In the genomic region with DNA sequence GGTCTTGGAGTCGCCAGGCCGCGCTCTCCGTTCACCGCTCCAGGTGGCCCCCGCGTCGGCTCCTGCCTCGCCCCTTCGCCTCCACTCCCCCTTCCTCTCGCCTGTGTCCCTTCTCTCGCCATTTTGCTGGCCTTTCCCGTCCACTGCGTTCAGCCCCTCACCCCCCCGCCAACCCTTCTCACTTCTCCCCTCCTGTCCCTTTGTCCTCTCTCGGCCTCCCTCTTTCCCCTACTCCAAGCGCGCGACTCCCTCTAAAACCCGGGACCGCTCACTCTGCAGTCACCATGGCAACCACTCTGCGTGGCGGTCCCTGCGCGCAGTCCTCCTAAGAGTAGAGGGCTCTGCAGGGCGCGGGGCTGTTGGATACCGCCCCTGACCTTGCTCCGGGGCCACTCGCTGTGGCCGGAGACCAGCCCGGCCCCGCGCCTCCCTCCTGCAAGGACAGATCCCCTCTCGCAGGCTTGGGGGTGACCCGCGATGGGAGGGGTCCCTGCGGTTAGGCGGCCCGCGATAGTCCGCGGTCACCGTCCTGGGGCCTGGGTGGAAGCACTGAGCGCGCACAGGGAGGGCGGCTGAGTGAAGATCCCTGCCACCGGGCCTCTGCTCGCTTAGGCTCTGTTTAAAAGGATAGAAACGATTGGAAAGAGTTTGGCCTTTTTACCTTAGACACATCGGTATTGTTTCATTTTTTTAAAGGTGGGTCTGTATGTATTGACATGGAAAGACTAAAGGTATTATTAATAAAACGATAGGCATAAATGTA, we compare ENCODE assay signal across 8 cellular contexts. TPM values are rescaled to one million over a fixed set of nuclear protein-coding genes. Genes with fewer than 3 reads are reported as not detected.
A peak's percentile ranks its signal among the peaks of the same experiment; 100 is the strongest.
DNase-seq lines count a peak whose midpoint lies in the region; ATAC-seq and TF ChIP-seq lines count a peak whose summit lies in the region.

No MANE protein-coding gene starts in this region.

- peaks cover 27% of the 10 kb centered on the region for H4K20me1 ChIP-seq in IMR-90 (ENCODE audit: insufficient read depth, low read length)

- no peak overlapping the region for H2AK5ac ChIP-seq in IMR-90 (ENCODE audit: low read depth, low read length)

- intact Hi-C loops in IMR-90 (cut with micrococcal nuclease), result loop anchor here (1.0 kb wide), 1 partner anchor 31 kb away; no protein-coding TSS in a partner anchor
- intact Hi-C loops in left colon (cut with DNase I, micrococcal nuclease), result no loop called here

- H4K8ac ChIP-seq in IMR-90 (ENCODE audit: low read depth in 2 of 2, low read length in 2 of 2), result peak overlapping the region; percentile 22 to 45; a peak in 2 of 4 replicates

- peak overlapping the region; percentile 92 for H2AK9ac ChIP-seq in IMR-90 (replicated peaks; ENCODE audit: low read depth, low read length, poor library complexity)

- H3K4ac ChIP-seq in IMR-90 (ENCODE audit: low read depth, low read length), result 0 out of 2 replicates have a peak overlapping the region, but pooled peaks have one; percentile 46

- H3K23ac ChIP-seq in IMR-90 (ENCODE audit: low read depth, low read length), result no peak overlapping the region

- no peak for TF ChIP-seq CTCF in C4-2B (conservative IDR thresholded peaks at IDR 0.05)
- TF ChIP-seq CTCF in IMR-90 (conservative IDR thresholded peaks at IDR 0.05; ENCODE audit: low read depth, low read length), result no peak
- no peak for TF ChIP-seq CTCF in GM10248 (IDR thresholded peaks at IDR 0.05; ENCODE audit: control extremely low read depth, extremely low read depth, low read depth, missing control alignments)

- peak; percentile 17; the same call in 1 of the 2 replicates for TF ChIP-seq POLR2A in IMR-90 (IDR thresholded peaks at IDR 0.05; ENCODE audit: low read depth, low read length)

- no peak overlapping the region for H2BK20ac ChIP-seq in IMR-90 (ENCODE audit: low read depth, low read length)

- no peak overlapping the region for H4K5ac ChIP-seq in IMR-90 (ENCODE audit: low read depth, low read length)

- TF ChIP-seq RAD21 in IMR-90 (IDR thresholded peaks at IDR 0.05; ENCODE audit: low read length), result no peak

- 0 out of 2 replicates have a peak overlapping the region, but pooled peaks have one; percentile 8 for H3K14ac ChIP-seq in IMR-90 (replicated peaks; ENCODE audit: low read depth, low read length)

- H3K27ac ChIP-seq in C4-2B (peak overlapping the region; percentile 89), IMR-90 (ENCODE audit: insufficient read depth, low read length) (peak overlapping the region; percentile 20; the same call in 1 of the 2 replicates)

- H2AFZ ChIP-seq in IMR-90 (replicated peaks; ENCODE audit: low read length, poor library complexity), result peak overlapping the region; percentile 99

- 0% methylated on average over 31 of the region's 52 CpGs; no CpG with 5 or more reads in 1 of the 2 experiments for WGBS in IMR-90 (ENCODE audit: extremely low coverage in 2 of 2, insufficient read length in 1 of 2), 2 experiments

- no peak overlapping the region for H3K18ac ChIP-seq in IMR-90 (ENCODE audit: low read depth, low read length)

- H2BK15ac ChIP-seq in IMR-90 (ENCODE audit: low read depth, low read length), result no peak overlapping the region

- POLR2A ChIA-PET in IMR-90 (lab: Charles Lee; ENCODE audit: unreplicated experiment) (no interaction called here), GM10248 (lab: Yijun Ruan, JAX) (no interaction called here)

- no peaks in the 10 kb centered on the region for H3K27me3 ChIP-seq in IMR-90 (ENCODE audit: control insufficient read depth, insufficient read depth, low read length)

- no TSS peak for BruUV-seq in IMR-90 (replicated peaks; lab: Mats Ljungman, UMichigan)

- H3K36me3 ChIP-seq in IMR-90 (ENCODE audit: control insufficient read depth, insufficient read depth, low read length), result peaks cover 2% of the 10 kb centered on the region; the same call in 1 of the 2 replicates

- no peak overlapping the region for H2BK120ac ChIP-seq in IMR-90 (ENCODE audit: low read depth, low read length)

- dilution Hi-C loops in IMR-90 (cut with HindIII; ENCODE audit: low sequenced_read_pairs, unreplicated experiment), result no loop called here

- H2BK5ac ChIP-seq in IMR-90 (ENCODE audit: low read depth, low read length, poor library complexity, severe bottlenecking), result no peak overlapping the region

- H3K4me1 ChIP-seq in IMR-90 (ENCODE audit: control insufficient read depth, insufficient read depth, low read length), result no peaks in the 10 kb centered on the region; the same call in 1 of the 2 replicates

- H3K4me2 ChIP-seq in IMR-90 (ENCODE audit: low read depth, low read length), result peak overlapping the region; percentile 63

- no peaks in the 10 kb centered on the region for H3K9me3 ChIP-seq in IMR-90 (ENCODE audit: control insufficient read depth, insufficient read depth, low read length)

- peak overlapping the region; percentile 79 for H3K4me3 ChIP-seq in IMR-90 (ENCODE audit: insufficient read depth, low read depth, low read length)

- H3K9me1 ChIP-seq in IMR-90 (ENCODE audit: insufficient read depth, low read length), result peaks cover 8% of the 10 kb centered on the region

- H3K56ac ChIP-seq in IMR-90 (ENCODE audit: extremely low read depth, insufficient read depth, low read length), result no peak overlapping the region

- in situ Hi-C loops in IMR-90 (cut with MboI; ENCODE audit: low sequenced_read_pairs), result no loop called here

- H3K79me1 ChIP-seq in IMR-90 (ENCODE audit: low read depth in 1 of 2, low read length in 2 of 2), result peaks cover 25 to 38% of the 10 kb centered on the region in 2 experiments; a peak in 3 of 4 replicates

- DNase-seq in IMR-90 (no peak), SW480 (ENCODE audit: low spot score) (peak; percentile 50), cerebellar cortex (ENCODE audit: low spot score) (peak; percentile 53), left colon (peak in 1 of 2 donors; percentile 47), GM10248 (ENCODE audit: extremely low spot score) (no peak)
- peak; percentile 32 to 37 for DNase-seq in stimulated activated CD4-positive, alpha-beta T cell treated with anti-CD3 and anti-CD28 coated beads, Interleukin-2, amount 100 ng/mL, for 24 hours

- no peak overlapping the region for H4K91ac ChIP-seq in IMR-90 (ENCODE audit: insufficient read depth, low read depth, low read length)

- ATAC-seq in IMR-90 (ENCODE audit: low read depth) (peak; percentile 19), left colon (peak; percentile 2), HG03378 (IDR thresholded peaks at IDR 0.05; ENCODE audit: unreplicated experiment) (no peak)

- peak overlapping the region; percentile 65 for H3K9ac ChIP-seq in IMR-90 (ENCODE audit: low read depth, low read length)

- CTCF ChIA-PET in IMR-90 (lab: Yijun Ruan, JAX), result no interaction called here
- CTCF ChIA-PET in GM10248 (lab: Yijun Ruan, JAX), result no interaction called here

TF ChIP-seq in IMR-90, 13 proteins besides CTCF, POLR2A, EP300 and RAD21:
- TF ChIP-seq RFX5 (IDR thresholded peaks at IDR 0.05; ENCODE audit: low read depth, low read length), result no peak
- no peak for TF ChIP-seq BHLHE40 (IDR thresholded peaks at IDR 0.05; ENCODE audit: low read depth, low read length)
- TF ChIP-seq RCOR1 (IDR thresholded peaks at IDR 0.05; ENCODE audit: insufficient replicate concordance, low read length), result no peak
- TF ChIP-seq, protein P1, sequence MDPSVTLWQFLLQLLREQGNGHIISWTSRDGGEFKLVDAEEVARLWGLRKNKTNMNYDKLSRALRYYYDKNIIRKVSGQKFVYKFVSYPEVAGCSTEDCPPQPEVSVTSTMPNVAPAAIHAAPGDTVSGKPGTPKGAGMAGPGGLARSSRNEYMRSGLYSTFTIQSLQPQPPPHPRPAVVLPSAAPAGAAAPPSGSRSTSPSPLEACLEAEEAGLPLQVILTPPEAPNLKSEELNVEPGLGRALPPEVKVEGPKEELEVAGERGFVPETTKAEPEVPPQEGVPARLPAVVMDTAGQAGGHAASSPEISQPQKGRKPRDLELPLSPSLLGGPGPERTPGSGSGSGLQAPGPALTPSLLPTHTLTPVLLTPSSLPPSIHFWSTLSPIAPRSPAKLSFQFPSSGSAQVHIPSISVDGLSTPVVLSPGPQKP (IDR thresholded peaks at IDR 0.05; ENCODE audit: borderline replicate concordance, low read depth, low read length), result no peak
- no peak for TF ChIP-seq CEBPB (IDR thresholded peaks at IDR 0.05; ENCODE audit: low read depth, low read length)
- TF ChIP-seq SMC3 (IDR thresholded peaks at IDR 0.05; ENCODE audit: low read depth, low read length), result no peak
- no peak for TF ChIP-seq CHD1 (IDR thresholded peaks at IDR 0.05; ENCODE audit: low read depth, low read length)
- TF ChIP-seq MAZ (IDR thresholded peaks at IDR 0.05; ENCODE audit: borderline replicate concordance, low read depth, low read length), result no peak
- TF ChIP-seq, protein P2, sequence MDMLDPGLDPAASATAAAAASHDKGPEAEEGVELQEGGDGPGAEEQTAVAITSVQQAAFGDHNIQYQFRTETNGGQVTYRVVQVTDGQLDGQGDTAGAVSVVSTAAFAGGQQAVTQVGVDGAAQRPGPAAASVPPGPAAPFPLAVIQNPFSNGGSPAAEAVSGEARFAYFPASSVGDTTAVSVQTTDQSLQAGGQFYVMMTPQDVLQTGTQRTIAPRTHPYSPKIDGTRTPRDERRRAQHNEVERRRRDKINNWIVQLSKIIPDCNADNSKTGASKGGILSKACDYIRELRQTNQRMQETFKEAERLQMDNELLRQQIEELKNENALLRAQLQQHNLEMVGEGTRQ (IDR thresholded peaks at IDR 0.05; ENCODE audit: low read depth, low read length), result no peak
- no peak for TF ChIP-seq MAFK (IDR thresholded peaks at IDR 0.05; ENCODE audit: low read depth, low read length)
- no peak for TF ChIP-seq FOS (IDR thresholded peaks at IDR 0.05; ENCODE audit: low read depth, low read length)
- TF ChIP-seq MXI1 (IDR thresholded peaks at IDR 0.05; ENCODE audit: borderline replicate concordance, low read depth, low read length), result no peak
- no peak for TF ChIP-seq NFE2L2 (IDR thresholded peaks at IDR 0.05; ENCODE audit: low read depth, low read length)

RNA-seq across cellular contexts. Expression of a gene that starts 0.5 kb away (rescaled TPM):
- total RNA-seq in IMR-90 (2012; rRNA removed) (0.90 and 1.9 TPM in 2 replicates), left colon (1 to 10 TPM; 2.0 to 2.1 TPM)
- polyA plus RNA-seq in IMR-90 (2012; rRNA removed), result 3.8 and 4.7 TPM in 2 replicates
- polyA plus RNA-seq in IMR-90 (2012; cell fraction: cytosol; rRNA removed), result 1.2 and 1.6 TPM in 2 replicates
- 17.9 and 21.8 TPM in 2 replicates for polyA plus RNA-seq in IMR-90 (2012; cell fraction: nucleus; rRNA removed; ENCODE audit: low replicate concordance)

RNA-seq across cellular contexts. Expression of a gene that starts 1.2 kb away (rescaled TPM):
- 14.4 and 16.7 TPM in 2 replicates for total RNA-seq in IMR-90 (2012; rRNA removed)
- polyA plus RNA-seq in IMR-90 (2012; rRNA removed), result 9.2 and 10.1 TPM in 2 replicates
- 6.3 and 8.7 TPM in 2 replicates for polyA plus RNA-seq in IMR-90 (2012; cell fraction: cytosol; rRNA removed)
- polyA plus RNA-seq in IMR-90 (2012; cell fraction: nucleus; rRNA removed; ENCODE audit: low replicate concordance), result 14.0 and 18.3 TPM in 2 replicates
- 10 to 100 TPM; 12.9 to 17.6 TPM for total RNA-seq in left colon

Comparison
In these comparisons a context has a peak if more than half of its experiments do, and no peak if none do; other contexts are left out.
1. DNase-seq: peak in SW480 (single experiment), cerebellar cortex (single experiment) and stimulated activated CD4-positive, alpha-beta T cell treated with anti-CD3 and anti-CD28 coated beads, Interleukin-2, amount 100 ng/mL, for 24 hours (2 of 2); none in IMR-90 (single experiment) and GM10248 (single experiment).